ENCODE assay signal across 2 cellular contexts in the genomic region with DNA sequence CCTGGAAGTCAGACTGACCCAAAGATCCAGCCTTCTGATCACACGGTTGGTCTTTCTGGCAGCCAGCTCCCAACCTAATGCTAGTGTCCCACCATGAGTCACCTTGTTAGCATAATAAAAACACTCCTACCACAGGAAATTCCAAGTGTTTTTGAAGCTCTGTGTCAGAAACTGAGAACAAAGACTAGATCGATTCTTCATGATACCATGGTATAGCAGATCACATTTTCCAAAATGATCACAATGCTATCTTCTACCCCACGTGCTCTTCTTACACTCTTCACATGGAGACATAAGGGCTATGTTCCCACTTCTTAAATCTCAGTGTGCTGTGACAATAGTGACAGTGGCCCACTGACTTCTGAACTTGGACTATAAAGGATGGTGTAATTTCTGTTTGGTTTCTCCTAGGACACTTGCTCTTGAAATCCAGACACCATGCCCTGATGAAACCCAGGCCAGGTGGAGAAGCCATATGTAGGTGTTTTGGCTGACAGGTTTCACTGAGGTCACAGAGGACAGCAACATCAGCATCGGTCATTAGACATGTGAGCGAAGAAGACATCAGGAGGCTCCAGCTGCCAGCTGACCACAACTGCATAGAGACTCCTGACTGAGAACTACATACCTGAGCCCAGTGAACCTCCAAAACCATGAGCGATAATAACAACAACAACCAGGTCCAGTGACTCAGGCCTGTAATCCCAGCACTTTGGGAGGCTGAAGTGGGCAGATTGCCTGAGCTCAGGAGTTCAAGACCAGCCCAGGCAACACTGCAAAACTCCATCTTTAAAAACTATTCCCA.
TF ChIP-seq lines count a peak whose summit lies in the region.

No MANE protein-coding gene starts in this region.

TF ChIP-seq in IMR-90, 13 proteins besides CTCF, POLR2A, EP300 and RAD21:
- TF ChIP-seq RCOR1 (IDR thresholded peaks at IDR 0.05; ENCODE audit: insufficient replicate concordance, low read length): no peak
- no peak for TF ChIP-seq NFE2L2 (IDR thresholded peaks at IDR 0.05; ENCODE audit: low read depth, low read length)
- no peak for TF ChIP-seq CEBPB (IDR thresholded peaks at IDR 0.05; ENCODE audit: low read depth, low read length)
- TF ChIP-seq FOS (IDR thresholded peaks at IDR 0.05; ENCODE audit: low read depth, low read length): 0 out of 2 replicates have a peak, but pooled peaks have one; percentile 27
- TF ChIP-seq, protein P1, sequence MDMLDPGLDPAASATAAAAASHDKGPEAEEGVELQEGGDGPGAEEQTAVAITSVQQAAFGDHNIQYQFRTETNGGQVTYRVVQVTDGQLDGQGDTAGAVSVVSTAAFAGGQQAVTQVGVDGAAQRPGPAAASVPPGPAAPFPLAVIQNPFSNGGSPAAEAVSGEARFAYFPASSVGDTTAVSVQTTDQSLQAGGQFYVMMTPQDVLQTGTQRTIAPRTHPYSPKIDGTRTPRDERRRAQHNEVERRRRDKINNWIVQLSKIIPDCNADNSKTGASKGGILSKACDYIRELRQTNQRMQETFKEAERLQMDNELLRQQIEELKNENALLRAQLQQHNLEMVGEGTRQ (IDR thresholded peaks at IDR 0.05; ENCODE audit: low read depth, low read length): 0 out of 2 replicates have a peak, but pooled peaks have one; percentile 2
- TF ChIP-seq MAFK (IDR thresholded peaks at IDR 0.05; ENCODE audit: low read depth, low read length): no peak

TF ChIP-seq in HepG2, 621 proteins besides CTCF, POLR2A, EP300 and RAD21:
- TF ChIP-seq SATB2 (CRISPR knock-in tag; IDR thresholded peaks at IDR 0.05): no peak
- TF ChIP-seq KAT8 (CRISPR knock-in tag; IDR thresholded peaks at IDR 0.05): no peak
- TF ChIP-seq EED (CRISPR knock-in tag; IDR thresholded peaks at IDR 0.05): 0 out of 2 replicates have a peak, but pooled peaks have one; percentile 37
- TF ChIP-seq, protein P2, sequence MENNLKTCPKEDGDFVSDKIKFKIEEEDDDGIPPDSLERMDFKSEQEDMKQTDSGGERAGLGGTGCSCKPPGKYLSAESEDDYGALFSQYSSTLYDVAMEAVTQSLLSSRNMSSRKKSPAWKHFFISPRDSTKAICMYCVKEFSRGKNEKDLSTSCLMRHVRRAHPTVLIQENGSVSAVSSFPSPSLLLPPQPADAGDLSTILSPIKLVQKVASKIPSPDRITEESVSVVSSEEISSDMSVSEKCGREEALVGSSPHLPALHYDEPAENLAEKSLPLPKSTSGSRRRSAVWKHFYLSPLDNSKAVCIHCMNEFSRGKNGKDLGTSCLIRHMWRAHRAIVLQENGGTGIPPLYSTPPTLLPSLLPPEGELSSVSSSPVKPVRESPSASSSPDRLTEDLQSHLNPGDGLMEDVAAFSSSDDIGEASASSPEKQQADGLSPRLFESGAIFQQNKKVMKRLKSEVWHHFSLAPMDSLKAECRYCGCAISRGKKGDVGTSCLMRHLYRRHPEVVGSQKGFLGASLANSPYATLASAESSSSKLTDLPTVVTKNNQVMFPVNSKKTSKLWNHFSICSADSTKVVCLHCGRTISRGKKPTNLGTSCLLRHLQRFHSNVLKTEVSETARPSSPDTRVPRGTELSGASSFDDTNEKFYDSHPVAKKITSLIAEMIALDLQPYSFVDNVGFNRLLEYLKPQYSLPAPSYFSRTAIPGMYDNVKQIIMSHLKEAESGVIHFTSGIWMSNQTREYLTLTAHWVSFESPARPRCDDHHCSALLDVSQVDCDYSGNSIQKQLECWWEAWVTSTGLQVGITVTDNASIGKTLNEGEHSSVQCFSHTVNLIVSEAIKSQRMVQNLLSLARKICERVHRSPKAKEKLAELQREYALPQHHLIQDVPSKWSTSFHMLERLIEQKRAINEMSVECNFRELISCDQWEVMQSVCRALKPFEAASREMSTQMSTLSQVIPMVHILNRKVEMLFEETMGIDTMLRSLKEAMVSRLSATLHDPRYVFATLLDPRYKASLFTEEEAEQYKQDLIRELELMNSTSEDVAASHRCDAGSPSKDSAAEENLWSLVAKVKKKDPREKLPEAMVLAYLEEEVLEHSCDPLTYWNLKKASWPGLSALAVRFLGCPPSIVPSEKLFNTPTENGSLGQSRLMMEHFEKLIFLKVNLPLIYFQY (CRISPR knock-in tag; IDR thresholded peaks at IDR 0.05; ENCODE audit: borderline replicate concordance): 0 out of 2 replicates have a peak, but pooled peaks have one; percentile 27
- no peak for TF ChIP-seq CCDC6 (CRISPR knock-in tag; IDR thresholded peaks at IDR 0.05)
- no peak for TF ChIP-seq ZFP41 (CRISPR knock-in tag; IDR thresholded peaks at IDR 0.05; ENCODE audit: borderline replicate concordance)
- TF ChIP-seq BCL6 (CRISPR knock-in tag; IDR thresholded peaks at IDR 0.05): 0 out of 2 replicates have a peak, but pooled peaks have one; percentile 4
- TF ChIP-seq RXRA (CRISPR knock-in tag; IDR thresholded peaks at IDR 0.05): 0 out of 2 replicates have a peak, but pooled peaks have one; percentile 20
- TF ChIP-seq ZNF737 (CRISPR knock-in tag; IDR thresholded peaks at IDR 0.05; ENCODE audit: borderline replicate concordance): no peak
- 0 out of 2 replicates have a peak, but pooled peaks have one; percentile 29 for TF ChIP-seq ZNF317 (CRISPR knock-in tag; IDR thresholded peaks at IDR 0.05)
- no peak for TF ChIP-seq ZNF773 (CRISPR knock-in tag; IDR thresholded peaks at IDR 0.05; ENCODE audit: borderline replicate concordance)
- TF ChIP-seq HOXA9 (CRISPR knock-in tag; IDR thresholded peaks at IDR 0.05; ENCODE audit: borderline replicate concordance): no peak
- TF ChIP-seq, protein P3, sequence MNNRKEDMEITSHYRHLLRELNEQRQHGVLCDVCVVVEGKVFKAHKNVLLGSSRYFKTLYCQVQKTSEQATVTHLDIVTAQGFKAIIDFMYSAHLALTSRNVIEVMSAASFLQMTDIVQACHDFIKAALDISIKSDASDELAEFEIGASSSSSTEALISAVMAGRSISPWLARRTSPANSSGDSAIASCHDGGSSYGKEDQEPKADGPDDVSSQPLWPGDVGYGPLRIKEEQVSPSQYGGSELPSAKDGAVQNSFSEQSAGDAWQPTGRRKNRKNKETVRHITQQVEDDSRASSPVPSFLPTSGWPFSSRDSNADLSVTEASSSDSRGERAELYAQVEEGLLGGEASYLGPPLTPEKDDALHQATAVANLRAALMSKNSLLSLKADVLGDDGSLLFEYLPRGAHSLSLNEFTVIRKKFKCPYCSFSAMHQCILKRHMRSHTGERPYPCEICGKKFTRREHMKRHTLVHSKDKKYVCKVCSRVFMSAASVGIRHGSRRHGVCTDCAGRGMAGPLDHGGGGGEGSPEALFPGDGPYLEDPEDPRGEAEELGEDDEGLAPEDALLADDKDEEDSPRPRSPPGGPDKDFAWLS (CRISPR knock-in tag; IDR thresholded peaks at IDR 0.05; ENCODE audit: borderline replicate concordance): no peak
- TF ChIP-seq GLI4 (CRISPR knock-in tag; IDR thresholded peaks at IDR 0.05; ENCODE audit: borderline replicate concordance): no peak
